In genomic region chrX:130024127-130024526, GRCh38 we compare ENCODE assay signal across 8 cellular contexts. TPM values are rescaled to one million over a fixed set of nuclear protein-coding genes. Genes with fewer than 3 reads are reported as not detected.
A peak's percentile ranks its signal among the peaks of the same experiment; 100 is the strongest.
DNase-seq lines count a peak whose midpoint lies in the region; ATAC-seq and TF ChIP-seq lines count a peak whose summit lies in the region.

No MANE protein-coding gene starts in this region.

- no peak overlapping the region for H3K27ac ChIP-seq in DOHH2 (ENCODE audit: low read depth, low read length)
- H3K27ac ChIP-seq in hepatocyte: no peak overlapping the region

- no peaks in the 10 kb centered on the region for H3F3A ChIP-seq in DOHH2 (ENCODE audit: control insufficient read depth, insufficient read depth)

- H3K4me1 ChIP-seq in DOHH2 (ENCODE audit: control insufficient read depth, low read length) (peaks cover 14% of the 10 kb centered on the region), hepatocyte (ENCODE audit: insufficient read depth) (no peaks in the 10 kb centered on the region)

- ATAC-seq in GM21447 (IDR thresholded peaks at IDR 0.05; ENCODE audit: unreplicated experiment): peak; percentile 100

- TF ChIP-seq CTCF in DOHH2 (IDR thresholded peaks at IDR 0.05; ENCODE audit: low read depth, low read length, poor library complexity, severe bottlenecking) (no peak), hepatocyte (IDR thresholded peaks at IDR 0.05; ENCODE audit: poor library complexity) (no peak)

- peak; percentile 57 for DNase-seq in HK-2 (ENCODE audit: unreplicated experiment)
- DNase-seq in T-helper 1 cell: peak; percentile 65 to 88 (median 72)
- DNase-seq in activated naive CD8-positive, alpha-beta T cell treated with anti-CD3 and anti-CD28 coated beads, Interleukin-2, amount 50 U/mL, for 16 hours (ENCODE audit: low read depth, low spot score): peak; percentile 40
- peak; percentile 28 for DNase-seq in hepatocyte (ENCODE audit: low spot score)
- DNase-seq in stimulated activated CD4-positive, alpha-beta T cell treated with anti-CD3 and anti-CD28 coated beads, Interleukin-4, amount 100 ng/mL, for 24 hours: peak; percentile 76
- no peak for DNase-seq in GOT3 (lab: John Stamatoyannopoulos, UW)

- H3K4me3 ChIP-seq in DOHH2 (ENCODE audit: low read length) (peak overlapping the region; percentile 43), hepatocyte (no peak overlapping the region)

- H3K79me2 ChIP-seq in DOHH2 (ENCODE audit: control insufficient read depth, low read length) (no peaks in the 10 kb centered on the region), hepatocyte (no peaks in the 10 kb centered on the region)

- H3K36me3 ChIP-seq in DOHH2 (ENCODE audit: control insufficient read depth, low read length): peaks cover 6% of the 10 kb centered on the region; the same call in 1 of the 2 replicates
- H3K36me3 ChIP-seq in hepatocyte (replicated peaks; ENCODE audit: insufficient read depth, low read depth): no peaks in the 10 kb centered on the region

- H3K9me2 ChIP-seq in DOHH2 (replicated peaks; ENCODE audit: control insufficient read depth, low read length) (no peaks in the 10 kb centered on the region), hepatocyte (replicated peaks; ENCODE audit: insufficient read depth) (no peaks in the 10 kb centered on the region)

- WGBS in hepatocyte (ENCODE audit: low lambda C conversion rate, missing lambda C conversion rate): 61% methylated on average over 9 of the region's 9 CpGs

- H4K20me1 ChIP-seq in DOHH2 (ENCODE audit: control insufficient read depth, insufficient read depth, low read depth, low read length) (no peaks in the 10 kb centered on the region), hepatocyte (ENCODE audit: insufficient read depth, poor library complexity, severe bottlenecking) (no peaks in the 10 kb centered on the region)

- no peaks in the 10 kb centered on the region for H3K27me3 ChIP-seq in DOHH2 (ENCODE audit: control insufficient read depth, low read length)
- no peaks in the 10 kb centered on the region for H3K27me3 ChIP-seq in hepatocyte

- H3K4me2 ChIP-seq in DOHH2 (ENCODE audit: low read length): peak overlapping the region; percentile 62
- no peak overlapping the region for H3K4me2 ChIP-seq in hepatocyte

- H3K9me3 ChIP-seq in DOHH2 (ENCODE audit: control insufficient read depth, insufficient read depth, low read length) (no peaks in the 10 kb centered on the region), hepatocyte (ENCODE audit: low read depth) (no peaks in the 10 kb centered on the region)

- H2AFZ ChIP-seq in hepatocyte: no peak overlapping the region

RNA-seq across cellular contexts. Expression of gene BCORL1, which starts 41.7 kb away (rescaled TPM):
- 3.0 and 3.4 TPM in 2 replicates for total RNA-seq in hepatocyte
- 8.0 and 9.2 TPM in 2 replicates for polyA plus RNA-seq in hepatocyte
